Comparison of ENCODE assay signal across 25 cellular contexts in genomic region chr9:134505032-134505431, GRCh38.
"Had no signal": no experiment of that assay in that cellular context is flagged by ENCODE, and none has a peak within 500 bp of the region (broad histone marks: within the 10 kb centered on the region; RNA-seq: fewer than 3 reads in every experiment).

No MANE protein-coding gene starts in this region.

- H3K4me1 ChIP-seq: ascending aorta had no signal

- DNase-seq: activated B cell treated with CpG ODN at 0.5 μM for 24 hours; activated CD4-positive, alpha-beta T cell treated with anti-CD3 and anti-CD28 coated beads for 1 hour; activated CD4-positive, alpha-beta T cell treated with anti-CD3 and anti-CD28 coated beads, Interleukin-2, amount 10 ng/mL, durations not matched to agents 24 days and 14 days; activated CD4-positive, alpha-beta T cell treated with anti-CD3 and anti-CD28 coated beads, Interleukin-2, amount 50 U/mL, for 48 hours; activated CD8-positive, alpha-beta memory T cell treated with anti-CD3 and anti-CD28 coated beads, Interleukin-2, amount 10 ng/mL, durations not matched to agents 7 days and 5 days; activated effector memory CD4-positive, alpha-beta T cell treated with Interleukin-2 at 50 U/mL for 16 hours; activated naive CD4-positive, alpha-beta T cell; activated T-cell treated with anti-CD3 and anti-CD28 coated beads, Interleukin-2, amount 50 U/mL, for 24 hours; Karpas-422; MM.1S; NCI-H1105 treated with DMSO at 0.1 percent for 48 hours; NCI-H1436 treated with DMSO at 0.1 percent for 48 hours; NCI-H187; NCI-H2081; NCI-H446; NCI-H524; SHP77 treated with DMSO at 0.1 percent for 48 hours; T-cell; T-helper 2 cell; T1000 had no signal

- H3K4me3 ChIP-seq: ascending aorta, K562, Peyer's patch, SK-N-MC had no signal

- ATAC-seq: activated CD8-positive, alpha-beta memory T cell treated with anti-CD3 and anti-CD28 coated beads, Interleukin-2, amount 10 ng/mL, durations not matched to agents 7 days and 5 days; K562; T-cell had no signal

- H3K9me3 ChIP-seq: ascending aorta, Peyer's patch had no signal

- H3K36me3 ChIP-seq: ascending aorta, Peyer's patch had no signal

- H3K27ac ChIP-seq: ascending aorta, Peyer's patch, RWPE1, SK-N-MC had no signal
